ENCODE assay signal across 5 cellular contexts in the genomic region with DNA sequence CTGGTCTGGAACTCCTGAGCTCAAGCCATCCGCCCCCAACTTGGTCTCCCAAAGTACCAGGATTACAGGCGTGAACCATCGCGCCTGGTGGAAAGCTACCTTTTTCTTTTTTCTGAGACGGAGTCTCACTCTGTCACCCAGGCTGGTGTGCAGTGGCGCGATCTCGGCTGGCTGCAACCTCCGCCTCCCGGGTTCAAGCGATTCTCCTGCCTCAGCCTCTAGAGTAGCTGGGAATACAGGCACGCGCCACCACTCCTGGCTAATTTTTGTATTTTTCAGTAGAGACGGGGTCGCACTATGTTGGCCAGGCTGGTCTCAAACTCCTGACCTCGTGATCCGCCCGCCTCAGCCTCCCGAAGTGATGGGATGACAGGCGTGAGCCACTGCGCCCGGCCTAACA. TPM values are rescaled to one million over a fixed set of nuclear protein-coding genes. Genes with fewer than 3 reads are reported as not detected.
DNase-seq lines count a peak whose midpoint lies in the region; ATAC-seq and TF ChIP-seq lines count a peak whose summit lies in the region.
"Not testable (repeated sequence)": the region's sequence is repeated elsewhere in the genome, so short reads cannot be mapped to it uniquely, and the experiment has no call there.
"Had no signal": no experiment of that assay in that cellular context is flagged by ENCODE, and none has a peak within 500 bp of the region (broad histone marks: within the 10 kb centered on the region; RNA-seq: fewer than 3 reads in every experiment).

No MANE protein-coding gene starts in this region.

- peak overlapping the region; percentile 21 for H3K27ac Mint-ChIP-seq in activated CD4-positive, alpha-beta memory T cell treated with anti-CD3 and anti-CD28 coated beads, Interleukin-2, amount 10 ng/mL, durations not matched to agents 7 days and 5 days

- not testable (repeated sequence) for H3K27me3 ChIP-seq in HUES48 (ENCODE audit: control insufficient read depth, insufficient read depth, low read length); iPS-18a (ENCODE audit: control insufficient read depth, insufficient read depth, low read length); thoracic aorta (replicated peaks; ENCODE audit: insufficient read depth)

- ATAC-seq in thoracic aorta (ENCODE audit: insufficient number of reproducible peaks, low FRiP score, low read depth), result not testable (repeated sequence)

- TF ChIP-seq CTCF in thoracic aorta (IDR thresholded peaks at IDR 0.05), result not testable (repeated sequence)

- peak overlapping the region; percentile 24 for H3K4me3 Mint-ChIP-seq in activated CD4-positive, alpha-beta memory T cell treated with anti-CD3 and anti-CD28 coated beads, Interleukin-2, amount 10 ng/mL, durations not matched to agents 7 days and 5 days

- not testable (repeated sequence) for DNase-seq in activated CD4-positive, alpha-beta memory T cell treated with anti-CD3 and anti-CD28 coated beads, Interleukin-2, amount 10 ng/mL, durations not matched to agents 7 days and 5 days; thoracic aorta (ENCODE audit: low spot score)

- H3K9me3 Mint-ChIP-seq in activated CD4-positive, alpha-beta memory T cell treated with anti-CD3 and anti-CD28 coated beads, Interleukin-2, amount 10 ng/mL, durations not matched to agents 7 days and 5 days, result not testable (repeated sequence)

- peaks cover 24% of the 10 kb centered on the region for H3K4me1 Mint-ChIP-seq in activated CD4-positive, alpha-beta memory T cell treated with anti-CD3 and anti-CD28 coated beads, Interleukin-2, amount 10 ng/mL, durations not matched to agents 7 days and 5 days

- H3K27me3 Mint-ChIP-seq in activated CD4-positive, alpha-beta memory T cell treated with anti-CD3 and anti-CD28 coated beads, Interleukin-2, amount 10 ng/mL, durations not matched to agents 7 days and 5 days, result not testable (repeated sequence)

- POLR2A ChIA-PET in activated CD4-positive, alpha-beta memory T cell treated with anti-CD3 and anti-CD28 coated beads, Interleukin-2, amount 10 ng/mL, durations not matched to agents 7 days and 5 days (lab: Charles Lee), result interaction anchor here (0.7 to 3.7 kb wide), 12 partner anchors 12 to 773 kb away, joined by 3 to 27 read pairs (median 6); a partner anchor contains a TSS

- H3K4me1 ChIP-seq in HUES48 (ENCODE audit: control insufficient read depth, insufficient read depth, low read length); iPS-18a (ENCODE audit: control insufficient read depth, low read depth, low read length): not testable (repeated sequence)
- peaks cover 10 to 18% of the 10 kb centered on the region in 2 donors for H3K4me1 ChIP-seq in thoracic aorta (ENCODE audit: control insufficient read depth in 1 of 2, low read depth in 2 of 2)

- H3K9ac ChIP-seq in HUES48 (ENCODE audit: low read depth, low read length); iPS-18a (ENCODE audit: low read length): not testable (repeated sequence)

- H3K27ac ChIP-seq in HUES48 (ENCODE audit: low read depth, low read length); iPS-18a (ENCODE audit: low read length); thoracic aorta: not testable (repeated sequence)

- H3K36me3 ChIP-seq in HUES48 (ENCODE audit: control insufficient read depth, insufficient read depth, low read length), result peaks cover 42% of the 10 kb centered on the region
- peaks cover 27% of the 10 kb centered on the region for H3K36me3 ChIP-seq in iPS-18a (ENCODE audit: control insufficient read depth, low read depth, low read length)
- peaks cover 23% of the 10 kb centered on the region for H3K36me3 ChIP-seq in thoracic aorta

- H3K4me3 ChIP-seq in HUES48 (ENCODE audit: low read depth, low read length) (peak overlapping the region; percentile 94), iPS-18a (ENCODE audit: low read length) (peak overlapping the region; percentile 69), thoracic aorta (peak overlapping the region; percentile 97)

- H3K36me3 Mint-ChIP-seq in activated CD4-positive, alpha-beta memory T cell treated with anti-CD3 and anti-CD28 coated beads, Interleukin-2, amount 10 ng/mL, durations not matched to agents 7 days and 5 days (ENCODE audit: low read depth), result peaks cover 22% of the 10 kb centered on the region

- H3K9me3 ChIP-seq in HUES48 (ENCODE audit: control insufficient read depth, insufficient read depth, low read length); iPS-18a (ENCODE audit: control insufficient read depth, low read depth, low read length); thoracic aorta: not testable (repeated sequence)

- CTCF ChIA-PET in activated CD4-positive, alpha-beta memory T cell treated with anti-CD3 and anti-CD28 coated beads, Interleukin-2, amount 10 ng/mL, durations not matched to agents 7 days and 5 days (lab: Charles Lee), result interaction anchor here (0.6 to 3.2 kb wide), 5 partner anchors 20 to 1273 kb away, joined by 3 to 12 read pairs (median 5); no protein-coding TSS in a partner anchor

RNA-seq across cellular contexts. Expression of a gene that starts 1.0 kb away (rescaled TPM):
- total RNA-seq in activated CD4-positive, alpha-beta memory T cell treated with anti-CD3 and anti-CD28 coated beads, Interleukin-2, amount 10 ng/mL, durations not matched to agents 7 days and 5 days, result 1 to 10 TPM; 5.2 to 5.3 TPM
- 1 to 10 TPM; 3.0 to 3.9 TPM for total RNA-seq in thoracic aorta

RNA-seq across cellular contexts. Expression of a gene that starts 9.6 kb away (rescaled TPM):
- not detected for total RNA-seq in activated CD4-positive, alpha-beta memory T cell treated with anti-CD3 and anti-CD28 coated beads, Interleukin-2, amount 10 ng/mL, durations not matched to agents 7 days and 5 days
- total RNA-seq in thoracic aorta, result not detected
- total RNA-seq: breast epithelium had no signal

RNA-seq across cellular contexts. Expression of a gene that starts 15.7 kb away (rescaled TPM):
- 100 to 1,000 TPM; 106 to 113 TPM for total RNA-seq in activated CD4-positive, alpha-beta memory T cell treated with anti-CD3 and anti-CD28 coated beads, Interleukin-2, amount 10 ng/mL, durations not matched to agents 7 days and 5 days
- total RNA-seq in thoracic aorta, result 100 to 1,000 TPM; 101 to 114 TPM

RNA-seq across cellular contexts. Expression of a gene that starts 26.3 kb away (rescaled TPM):
- 10 to 100 TPM; 61.6 to 65.9 TPM for total RNA-seq in activated CD4-positive, alpha-beta memory T cell treated with anti-CD3 and anti-CD28 coated beads, Interleukin-2, amount 10 ng/mL, durations not matched to agents 7 days and 5 days
- total RNA-seq in thoracic aorta, result 10 to 100 TPM; 79.0 to 88.9 TPM

RNA-seq across cellular contexts. Expression of a gene that starts 30.8 kb away (rescaled TPM):
- 10 to 100 TPM; 16.9 to 21.3 TPM for total RNA-seq in activated CD4-positive, alpha-beta memory T cell treated with anti-CD3 and anti-CD28 coated beads, Interleukin-2, amount 10 ng/mL, durations not matched to agents 7 days and 5 days
- 10 to 100 TPM; 12.1 to 16.2 TPM for total RNA-seq in thoracic aorta
